Comparison of ENCODE assay signal across 8 cellular contexts in genomic region chr7:151232272-151233110, GRCh38. TPM values are rescaled to one million over a fixed set of nuclear protein-coding genes. Genes with fewer than 3 reads are reported as not detected.
DNase-seq lines count a peak whose midpoint lies in the region; ATAC-seq and TF ChIP-seq lines count a peak whose summit lies in the region.

Gene CHPF2, plus strand, starts transcription at chr7:151232483. Its CDS starts 1,529 bp downstream, at chr7:151234012.

- H3K36me3 Mint-ChIP-seq in activated naive CD4-positive, alpha-beta T cell treated with anti-CD3 and anti-CD28 coated beads, Interleukin-2, amount 50 U/mL, for 72 hours = peaks cover 12 to 17% of the 10 kb centered on the region in 2 donors

- no peaks in the 10 kb centered on the region for H3K27me3 ChIP-seq in osteoblast (ENCODE audit: insufficient read depth, low read length)
- H3K27me3 ChIP-seq in thoracic aorta (replicated peaks; ENCODE audit: insufficient read depth) = no peaks in the 10 kb centered on the region

- peaks cover 45% of the 10 kb centered on the region for H4K20me1 ChIP-seq in osteoblast (ENCODE audit: insufficient read depth, low read length)

- DNase-seq in GM10248 (ENCODE audit: extremely low spot score) = peak; percentile 97
- peak; percentile 86 for DNase-seq in MV-4-11 (lab: John Stamatoyannopoulos, UW)
- DNase-seq in SKM-1 (lab: John Stamatoyannopoulos, UW; ENCODE audit: unreplicated experiment) = peak; percentile 20
- peak; percentile 89 to 92 for DNase-seq in activated naive CD4-positive, alpha-beta T cell treated with anti-CD3 and anti-CD28 coated beads, Interleukin-2, amount 50 U/mL, for 72 hours (ENCODE audit: low spot score in 2 of 2)
- no peak for DNase-seq in glomerular endothelial cell (ENCODE audit: extremely low read depth, low read depth, low spot score)
- DNase-seq in osteoblast (ENCODE audit: insufficient read length, low spot score, missing footprints) = peak; percentile 99
- DNase-seq in thoracic aorta (ENCODE audit: low spot score) = peak; percentile 77

- H3K4me2 ChIP-seq in osteoblast (ENCODE audit: insufficient read depth, low read length) = peak within 1 kb of the TSS; percentile 90

- no peaks in the 10 kb centered on the region for H3K9me3 ChIP-seq in HEK293 (ENCODE audit: control insufficient read depth, insufficient read depth, low read depth, low read length)
- H3K9me3 ChIP-seq in osteoblast (ENCODE audit: low read depth, low read length) = no peaks in the 10 kb centered on the region
- H3K9me3 ChIP-seq in thoracic aorta = no peaks in the 10 kb centered on the region

- peak within 1 kb of the TSS; percentile 93 for H3K4me3 ChIP-seq in HEK293 (ENCODE audit: low read depth, low read length)
- H3K4me3 ChIP-seq in osteoblast (ENCODE audit: insufficient read depth, low read length) = peak within 1 kb of the TSS; percentile 99
- peak within 1 kb of the TSS; percentile 95 for H3K4me3 ChIP-seq in thoracic aorta

- H2AFZ ChIP-seq in osteoblast (ENCODE audit: low read length) = peak within 1 kb of the TSS; percentile 95

- no peak for TF ChIP-seq CTCF in GM10248 (IDR thresholded peaks at IDR 0.05; ENCODE audit: control extremely low read depth, extremely low read depth, low read depth, missing control alignments)
- no peak for TF ChIP-seq CTCF in HEK293 (tag by site-specific recombination; IDR thresholded peaks at IDR 0.05)
- TF ChIP-seq CTCF in osteoblast (IDR thresholded peaks at IDR 0.05; ENCODE audit: extremely low read depth, low read depth, low read length) = no peak
- TF ChIP-seq CTCF in thoracic aorta (IDR thresholded peaks at IDR 0.05) = no peak

- POLR2A ChIA-PET in GM10248 (lab: Yijun Ruan, JAX) = interaction anchor here (2.5 kb wide), 1 partner anchor 10 kb away, joined by 13 read pairs; no protein-coding TSS in a partner anchor
- POLR2A ChIA-PET in HEK293 (lab: Yijun Ruan, JAX) = interaction anchor here (1.0 to 3.2 kb wide), 5 partner anchors 11 to 81 kb away, joined by 3 to 23 read pairs (median 4); no protein-coding TSS in a partner anchor

- H3K27ac Mint-ChIP-seq in activated naive CD4-positive, alpha-beta T cell treated with anti-CD3 and anti-CD28 coated beads, Interleukin-2, amount 50 U/mL, for 72 hours = peak within 1 kb of the TSS; percentile 99 to 100

- peaks cover 3 to 37% of the 10 kb centered on the region in 2 experiments; a peak in 2 of 3 replicates for H3K36me3 ChIP-seq in HEK293 (ENCODE audit: control insufficient read depth in 2 of 2, insufficient read depth in 1 of 2, low read length in 2 of 2)
- peaks cover 37% of the 10 kb centered on the region for H3K36me3 ChIP-seq in osteoblast (ENCODE audit: insufficient read depth, low read length)
- peaks cover 23% of the 10 kb centered on the region for H3K36me3 ChIP-seq in thoracic aorta

- no peaks in the 10 kb centered on the region for H3K9me3 Mint-ChIP-seq in activated naive CD4-positive, alpha-beta T cell treated with anti-CD3 and anti-CD28 coated beads, Interleukin-2, amount 50 U/mL, for 72 hours

- H3K27ac ChIP-seq in HEK293 (ENCODE audit: extremely low read depth, low read depth, low read length) (peak within 1 kb of the TSS; percentile 59), osteoblast (ENCODE audit: low read depth, low read length) (peak within 1 kb of the TSS; percentile 97), thoracic aorta (peak within 1 kb of the TSS; percentile 90 to 93)

- peak; percentile 94 to 95 for ATAC-seq in activated naive CD4-positive, alpha-beta T cell treated with anti-CD3 and anti-CD28 coated beads, Interleukin-2, amount 50 U/mL, for 72 hours
- ATAC-seq in thoracic aorta (ENCODE audit: insufficient number of reproducible peaks, low FRiP score, low read depth) = peak; percentile 83

- peaks cover 57% of the 10 kb centered on the region for H3K79me2 ChIP-seq in osteoblast (ENCODE audit: insufficient read depth, low read length)

- H3K4me1 ChIP-seq in HEK293 (ENCODE audit: control insufficient read depth, insufficient read depth, low read length) (peaks cover 3% of the 10 kb centered on the region; the same call in 1 of the 2 replicates), osteoblast (ENCODE audit: insufficient read depth, low read length) (peaks cover 29% of the 10 kb centered on the region), thoracic aorta (ENCODE audit: control insufficient read depth in 1 of 2, low read depth in 2 of 2) (peaks cover 12 to 34% of the 10 kb centered on the region in 2 donors)

- CTCF ChIA-PET in GM10248 (lab: Yijun Ruan, JAX) (interaction anchor here (6.6 kb wide), 1 partner anchor 13 kb away, joined by 78 read pairs; the partner anchor contains the start of gene SMARCD3), HEK293 (lab: Yijun Ruan, JAX) (interaction anchor here (1.0 kb wide), 3 partner anchors 12 to 109 kb away, joined by 3 to 11 read pairs (median 7); no protein-coding TSS in a partner anchor)

TF ChIP-seq in HEK293, 187 proteins besides CTCF, POLR2A, EP300 and RAD21 (continues in another document):
- TF ChIP-seq ZNF404 (tag by site-specific recombination; IDR thresholded peaks at IDR 0.05) = no peak
- no peak for TF ChIP-seq ZNF626 (tag by site-specific recombination; IDR thresholded peaks at IDR 0.05)
- TF ChIP-seq, protein P1, sequence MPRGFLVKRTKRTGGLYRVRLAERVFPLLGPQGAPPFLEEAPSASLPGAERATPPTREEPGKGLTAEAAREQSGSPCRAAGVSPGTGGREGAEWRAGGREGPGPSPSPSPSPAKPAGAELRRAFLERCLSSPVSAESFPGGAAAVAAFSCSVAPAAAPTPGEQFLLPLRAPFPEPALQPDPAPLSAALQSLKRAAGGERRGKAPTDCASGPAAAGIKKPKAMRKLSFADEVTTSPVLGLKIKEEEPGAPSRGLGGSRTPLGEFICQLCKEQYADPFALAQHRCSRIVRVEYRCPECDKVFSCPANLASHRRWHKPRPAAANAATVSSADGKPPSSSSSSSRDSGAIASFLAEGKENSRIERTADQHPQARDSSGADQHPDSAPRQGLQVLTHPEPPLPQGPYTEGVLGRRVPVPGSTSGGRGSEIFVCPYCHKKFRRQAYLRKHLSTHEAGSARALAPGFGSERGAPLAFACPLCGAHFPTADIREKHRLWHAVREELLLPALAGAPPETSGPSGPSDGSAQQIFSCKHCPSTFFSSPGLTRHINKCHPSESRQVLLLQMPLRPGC (tag by site-specific recombination; IDR thresholded peaks at IDR 0.05) = no peak
- TF ChIP-seq GLI4 (tag by site-specific recombination; IDR thresholded peaks at IDR 0.05) = no peak
- TF ChIP-seq ZNF2 (tag by site-specific recombination; IDR thresholded peaks at IDR 0.05) = peak; percentile 50; the same call in 1 of the 2 replicates
- no peak for TF ChIP-seq TCF7L2 (IDR thresholded peaks at IDR 0.05; ENCODE audit: borderline replicate concordance, low read depth, low read length)
- TF ChIP-seq, protein P2, sequence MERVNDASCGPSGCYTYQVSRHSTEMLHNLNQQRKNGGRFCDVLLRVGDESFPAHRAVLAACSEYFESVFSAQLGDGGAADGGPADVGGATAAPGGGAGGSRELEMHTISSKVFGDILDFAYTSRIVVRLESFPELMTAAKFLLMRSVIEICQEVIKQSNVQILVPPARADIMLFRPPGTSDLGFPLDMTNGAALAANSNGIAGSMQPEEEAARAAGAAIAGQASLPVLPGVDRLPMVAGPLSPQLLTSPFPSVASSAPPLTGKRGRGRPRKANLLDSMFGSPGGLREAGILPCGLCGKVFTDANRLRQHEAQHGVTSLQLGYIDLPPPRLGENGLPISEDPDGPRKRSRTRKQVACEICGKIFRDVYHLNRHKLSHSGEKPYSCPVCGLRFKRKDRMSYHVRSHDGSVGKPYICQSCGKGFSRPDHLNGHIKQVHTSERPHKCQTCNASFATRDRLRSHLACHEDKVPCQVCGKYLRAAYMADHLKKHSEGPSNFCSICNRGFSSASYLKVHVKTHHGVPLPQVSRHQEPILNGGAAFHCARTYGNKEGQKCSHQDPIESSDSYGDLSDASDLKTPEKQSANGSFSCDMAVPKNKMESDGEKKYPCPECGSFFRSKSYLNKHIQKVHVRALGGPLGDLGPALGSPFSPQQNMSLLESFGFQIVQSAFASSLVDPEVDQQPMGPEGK (tag by site-specific recombination; IDR thresholded peaks at IDR 0.05) = peak; percentile 88
- TF ChIP-seq ZNF174 (tag by site-specific recombination; IDR thresholded peaks at IDR 0.05) = no peak
- TF ChIP-seq, protein P3, sequence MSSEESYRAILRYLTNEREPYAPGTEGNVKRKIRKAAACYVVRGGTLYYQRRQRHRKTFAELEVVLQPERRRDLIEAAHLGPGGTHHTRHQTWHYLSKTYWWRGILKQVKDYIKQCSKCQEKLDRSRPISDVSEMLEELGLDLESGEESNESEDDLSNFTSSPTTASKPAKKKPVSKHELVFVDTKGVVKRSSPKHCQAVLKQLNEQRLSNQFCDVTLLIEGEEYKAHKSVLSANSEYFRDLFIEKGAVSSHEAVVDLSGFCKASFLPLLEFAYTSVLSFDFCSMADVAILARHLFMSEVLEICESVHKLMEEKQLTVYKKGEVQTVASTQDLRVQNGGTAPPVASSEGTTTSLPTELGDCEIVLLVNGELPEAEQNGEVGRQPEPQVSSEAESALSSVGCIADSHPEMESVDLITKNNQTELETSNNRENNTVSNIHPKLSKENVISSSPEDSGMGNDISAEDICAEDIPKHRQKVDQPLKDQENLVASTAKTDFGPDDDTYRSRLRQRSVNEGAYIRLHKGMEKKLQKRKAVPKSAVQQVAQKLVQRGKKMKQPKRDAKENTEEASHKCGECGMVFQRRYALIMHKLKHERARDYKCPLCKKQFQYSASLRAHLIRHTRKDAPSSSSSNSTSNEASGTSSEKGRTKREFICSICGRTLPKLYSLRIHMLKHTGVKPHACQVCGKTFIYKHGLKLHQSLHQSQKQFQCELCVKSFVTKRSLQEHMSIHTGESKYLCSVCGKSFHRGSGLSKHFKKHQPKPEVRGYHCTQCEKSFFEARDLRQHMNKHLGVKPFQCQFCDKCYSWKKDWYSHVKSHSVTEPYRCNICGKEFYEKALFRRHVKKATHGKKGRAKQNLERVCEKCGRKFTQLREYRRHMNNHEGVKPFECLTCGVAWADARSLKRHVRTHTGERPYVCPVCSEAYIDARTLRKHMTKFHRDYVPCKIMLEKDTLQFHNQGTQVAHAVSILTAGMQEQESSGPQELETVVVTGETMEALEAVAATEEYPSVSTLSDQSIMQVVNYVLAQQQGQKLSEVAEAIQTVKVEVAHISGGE (tag by site-specific recombination; conservative IDR thresholded peaks at IDR 0.05; ENCODE audit: low read depth) = peak; percentile 89

RNA-seq across cellular contexts. Expression of gene CHPF2, which starts in this region (rescaled TPM):
- total RNA-seq in activated naive CD4-positive, alpha-beta T cell treated with anti-CD3 and anti-CD28 coated beads, Interleukin-2, amount 50 U/mL, for 72 hours = 10 to 100 TPM; 26.7 to 29.3 TPM
- total RNA-seq in glomerular endothelial cell = 116 and 140 TPM in 2 replicates
- 77.5 and 83.2 TPM in 2 replicates for total RNA-seq in osteoblast
- total RNA-seq in thoracic aorta = 10 to 100 TPM; 78.9 to 85.3 TPM
